12 cellular contexts compared by ENCODE assay signal in genomic region chr6:45438849-45439406, GRCh38.
A peak's percentile ranks its signal among the peaks of the same experiment; 100 is the strongest.
DNase-seq lines count a peak whose midpoint lies in the region; ATAC-seq and TF ChIP-seq lines count a peak whose summit lies in the region.
"Had no signal": no experiment of that assay in that cellular context is flagged by ENCODE, and none has a peak within 500 bp of the region (broad histone marks: within the 10 kb centered on the region; RNA-seq: fewer than 3 reads in every experiment).

No MANE protein-coding gene starts in this region.

- CTCF ChIA-PET in IMR-90 (lab: Yijun Ruan, JAX): no interaction called here
- CTCF ChIA-PET in activated CD4-positive, alpha-beta memory T cell treated with anti-CD3 and anti-CD28 coated beads for 36 hours (lab: Charles Lee): no interaction called here

- H3K14ac ChIP-seq in IMR-90 (replicated peaks; ENCODE audit: low read depth, low read length): peak overlapping the region; percentile 23

- no CpG with 5 or more reads among the region's 1 CpG for WGBS in IMR-90 (ENCODE audit: extremely low coverage in 2 of 2, insufficient read length in 1 of 2), 2 experiments

- H3K4me1 ChIP-seq in BLaER1 treated with 17β-estradiol and CSF1 and Interleukin-3, amounts not matched to agents 10 nM and 100 nM: peaks cover 12 to 91% (median 47%) of the 10 kb centered on the region in 10 experiments; a peak in 19 of 20 replicates
- H3K4me1 ChIP-seq in IMR-90 (ENCODE audit: control insufficient read depth, insufficient read depth, low read length): peaks cover 15% of the 10 kb centered on the region; the same call in 1 of the 2 replicates

- ATAC-seq in IMR-90 (ENCODE audit: low read depth): peak; percentile 45
- ATAC-seq in GM18498 (IDR thresholded peaks at IDR 0.05; ENCODE audit: unreplicated experiment): no peak
- ATAC-seq in naive thymus-derived CD8-positive, alpha-beta T cell: no peak
- no peak for ATAC-seq in left lobe of liver

- H2AK5ac ChIP-seq in IMR-90 (ENCODE audit: low read depth, low read length): peak overlapping the region; percentile 94

- dilution Hi-C loops in IMR-90 (cut with HindIII; ENCODE audit: low sequenced_read_pairs, unreplicated experiment): no loop called here

- DNase-seq in IMR-90 (peak; percentile 93), foreskin fibroblast (peak; percentile 83 to 93), substantia nigra (lab: John Stamatoyannopoulos, UW) (no peak), left lobe of liver (ENCODE audit: low spot score) (no peak)
- no peak for DNase-seq in activated CD4-positive, alpha-beta memory T cell treated with anti-CD3 and anti-CD28 coated beads for 36 hours
- no peak for DNase-seq in naive thymus-derived CD8-positive, alpha-beta T cell
- DNase-seq: activated CD8-positive, alpha-beta memory T cell treated with anti-CD3 and anti-CD28 coated beads, Interleukin-2, amount 50 U/mL, for 48 hours; left cardiac atrium; NCI-H1694 treated with DMSO at 0.1 percent for 48 hours; SIG-M5 had no signal

- H2BK20ac ChIP-seq in IMR-90 (ENCODE audit: low read depth, low read length): peak overlapping the region; percentile 94

- peaks cover 88% of the 10 kb centered on the region for H3K4me1 Mint-ChIP-seq in activated CD4-positive, alpha-beta memory T cell treated with anti-CD3 and anti-CD28 coated beads for 36 hours (ENCODE audit: low read depth)
- peaks cover 37 to 69% (median 58%) of the 10 kb centered on the region in 4 donors for H3K4me1 Mint-ChIP-seq in naive thymus-derived CD8-positive, alpha-beta T cell

- intact Hi-C loops in IMR-90 (cut with micrococcal nuclease): loop anchor here (5.0 kb wide), 1 partner anchor 273 kb away; no protein-coding TSS in a partner anchor
- intact Hi-C loops in activated CD4-positive, alpha-beta memory T cell treated with anti-CD3 and anti-CD28 coated beads for 36 hours (cut with micrococcal nuclease): loop anchor here (1.0 to 5.0 kb wide), 4 partner anchors 7 to 483 kb away; no protein-coding TSS in a partner anchor

- H3K9me3 Mint-ChIP-seq in activated CD4-positive, alpha-beta memory T cell treated with anti-CD3 and anti-CD28 coated beads for 36 hours: no peaks in the 10 kb centered on the region
- H3K9me3 Mint-ChIP-seq in naive thymus-derived CD8-positive, alpha-beta T cell: no peaks in the 10 kb centered on the region

- H3K27me3 ChIP-seq in BLaER1 treated with 17β-estradiol and CSF1 and Interleukin-3, amounts not matched to agents 10 nM and 100 nM: no peaks in the 10 kb centered on the region
- H3K27me3 ChIP-seq in IMR-90 (ENCODE audit: control insufficient read depth, insufficient read depth, low read length): no peaks in the 10 kb centered on the region

- 0 out of 2 replicates have a peak overlapping the region, but pooled peaks have one; percentile 35 for H4K5ac ChIP-seq in IMR-90 (ENCODE audit: low read depth, low read length)

- peak overlapping the region in 4 of 11 experiments; percentile 12 to 83 (median 50); a peak in 6 of 22 replicates for H3K27ac ChIP-seq in BLaER1 treated with 17β-estradiol and CSF1 and Interleukin-3, amounts not matched to agents 10 nM and 100 nM
- peak overlapping the region; percentile 22; the same call in 1 of the 2 replicates for H3K27ac ChIP-seq in IMR-90 (ENCODE audit: insufficient read depth, low read length)
- no peak overlapping the region for H3K27ac ChIP-seq in substantia nigra (ENCODE audit: low read depth, low read length, poor library complexity, severe bottlenecking)

- H3K4me2 ChIP-seq in BLaER1 treated with 17β-estradiol and CSF1 and Interleukin-3, amounts not matched to agents 10 nM and 100 nM: peak overlapping the region in 7 of 11 experiments; percentile 33 to 78 (median 76); a peak in 13 of 22 replicates
- peak overlapping the region; percentile 26; the same call in 1 of the 2 replicates for H3K4me2 ChIP-seq in IMR-90 (ENCODE audit: low read depth, low read length)

- H3K4me3 Mint-ChIP-seq in activated CD4-positive, alpha-beta memory T cell treated with anti-CD3 and anti-CD28 coated beads for 36 hours: no peak overlapping the region
- H3K4me3 Mint-ChIP-seq in naive thymus-derived CD8-positive, alpha-beta T cell: peak overlapping the region in 3 of 10 donors; percentile 5 to 61 (median 53)

- H3K27me3 Mint-ChIP-seq in activated CD4-positive, alpha-beta memory T cell treated with anti-CD3 and anti-CD28 coated beads for 36 hours: no peaks in the 10 kb centered on the region
- no peaks in the 10 kb centered on the region for H3K27me3 Mint-ChIP-seq in naive thymus-derived CD8-positive, alpha-beta T cell

- peak overlapping the region; percentile 80 for H2BK120ac ChIP-seq in IMR-90 (ENCODE audit: low read depth, low read length)

- H3K4ac ChIP-seq in IMR-90 (ENCODE audit: low read depth, low read length): peak overlapping the region; percentile 76

- no peaks in the 10 kb centered on the region for H3K9me3 ChIP-seq in BLaER1 treated with 17β-estradiol and CSF1 and Interleukin-3, amounts not matched to agents 10 nM and 100 nM (replicated peaks in 1 of 11)
- no peaks in the 10 kb centered on the region for H3K9me3 ChIP-seq in IMR-90 (ENCODE audit: control insufficient read depth, insufficient read depth, low read length)

- no peaks in the 10 kb centered on the region for H4K20me1 ChIP-seq in BLaER1 treated with 17β-estradiol and CSF1 and Interleukin-3, amounts not matched to agents 10 nM and 100 nM
- no peaks in the 10 kb centered on the region for H4K20me1 ChIP-seq in IMR-90 (ENCODE audit: insufficient read depth, low read length)

- no peak for TF ChIP-seq CTCF in IMR-90 (conservative IDR thresholded peaks at IDR 0.05; ENCODE audit: low read depth, low read length)
- no peak for TF ChIP-seq CTCF in foreskin fibroblast (IDR thresholded peaks at IDR 0.05; ENCODE audit: low read depth, low read length)

- peaks cover 17 to 50% of the 10 kb centered on the region in 2 experiments; a peak in 3 of 4 replicates for H3K79me1 ChIP-seq in IMR-90 (ENCODE audit: low read depth in 1 of 2, low read length in 2 of 2)

- peak overlapping the region; percentile 32 for H3K23ac ChIP-seq in IMR-90 (ENCODE audit: low read depth, low read length)

- H3K36me3 Mint-ChIP-seq in activated CD4-positive, alpha-beta memory T cell treated with anti-CD3 and anti-CD28 coated beads for 36 hours: peaks cover 73% of the 10 kb centered on the region
- peaks cover 0 to 72% (median 44%) of the 10 kb centered on the region in 3 donors for H3K36me3 Mint-ChIP-seq in naive thymus-derived CD8-positive, alpha-beta T cell

- no TSS peak for BruUV-seq in IMR-90 (replicated peaks; lab: Mats Ljungman, UMichigan)

- peak overlapping the region; percentile 60 for H3K27ac Mint-ChIP-seq in activated CD4-positive, alpha-beta memory T cell treated with anti-CD3 and anti-CD28 coated beads for 36 hours
- H3K27ac Mint-ChIP-seq in naive thymus-derived CD8-positive, alpha-beta T cell: peak overlapping the region in 2 of 10 donors; percentile 7 to 35

- H4K8ac ChIP-seq in IMR-90 (ENCODE audit: low read depth in 2 of 2, low read length in 2 of 2): peak overlapping the region; percentile 59 to 60; a peak in 3 of 4 replicates

- H3K9ac ChIP-seq in BLaER1 treated with 17β-estradiol and CSF1 and Interleukin-3, amounts not matched to agents 10 nM and 100 nM: no peak overlapping the region
- H3K9ac ChIP-seq in IMR-90 (ENCODE audit: low read depth, low read length): no peak overlapping the region

- H3K18ac ChIP-seq in IMR-90 (ENCODE audit: low read depth, low read length): peak overlapping the region; percentile 20; the same call in 1 of the 2 replicates

- in situ Hi-C loops in IMR-90 (cut with MboI; ENCODE audit: low sequenced_read_pairs): no loop called here

- peak overlapping the region; percentile 98; the same call in 2 of the 3 replicates for H2BK15ac ChIP-seq in IMR-90 (ENCODE audit: low read depth, low read length)

- TF ChIP-seq POLR2A in IMR-90 (IDR thresholded peaks at IDR 0.05; ENCODE audit: low read depth, low read length): no peak

- POLR2A ChIA-PET in IMR-90 (lab: Charles Lee; ENCODE audit: unreplicated experiment): no interaction called here
- POLR2A ChIA-PET in activated CD4-positive, alpha-beta memory T cell treated with anti-CD3 and anti-CD28 coated beads for 36 hours (lab: Charles Lee): interaction anchor here (1.2 to 6.9 kb wide), 4 partner anchors 10 to 57 kb away, joined by 3 to 34 read pairs (median 11); no protein-coding TSS in a partner anchor
- POLR2A ChIA-PET in naive thymus-derived CD8-positive, alpha-beta T cell (lab: Charles Lee): no interaction called here

- TF ChIP-seq RAD21 in IMR-90 (IDR thresholded peaks at IDR 0.05; ENCODE audit: low read length): no peak

- H3K9me1 ChIP-seq in IMR-90 (ENCODE audit: insufficient read depth, low read length): peaks cover 15% of the 10 kb centered on the region

- H3K36me3 ChIP-seq in BLaER1 treated with 17β-estradiol and CSF1 and Interleukin-3, amounts not matched to agents 10 nM and 100 nM: no peaks in the 10 kb centered on the region
- H3K36me3 ChIP-seq in IMR-90 (ENCODE audit: control insufficient read depth, insufficient read depth, low read length): no peaks in the 10 kb centered on the region

- peak overlapping the region; percentile 40; the same call in 1 of the 2 replicates for H3K56ac ChIP-seq in IMR-90 (ENCODE audit: extremely low read depth, insufficient read depth, low read length)

- peak overlapping the region; percentile 2 for H2AFZ ChIP-seq in IMR-90 (replicated peaks; ENCODE audit: low read length, poor library complexity)

- peak overlapping the region; percentile 6 for H2AK9ac ChIP-seq in IMR-90 (replicated peaks; ENCODE audit: low read depth, low read length, poor library complexity)

- no peak overlapping the region for H3K4me3 ChIP-seq in BLaER1 treated with 17β-estradiol and CSF1 and Interleukin-3, amounts not matched to agents 10 nM and 100 nM
- H3K4me3 ChIP-seq in IMR-90 (ENCODE audit: insufficient read depth, low read depth, low read length) (no peak overlapping the region), foreskin fibroblast (ENCODE audit: low read depth in 1 of 2, low read length in 2 of 2) (no peak overlapping the region)

- peak overlapping the region; percentile 87 for H4K91ac ChIP-seq in IMR-90 (ENCODE audit: insufficient read depth, low read depth, low read length)

- H2BK5ac ChIP-seq in IMR-90 (ENCODE audit: low read depth, low read length, poor library complexity, severe bottlenecking): peak overlapping the region; percentile 98

TF ChIP-seq in IMR-90, 13 proteins besides CTCF, POLR2A, EP300 and RAD21 (continues in another document):
- TF ChIP-seq FOS (IDR thresholded peaks at IDR 0.05; ENCODE audit: low read depth, low read length) (no peak), RCOR1 (IDR thresholded peaks at IDR 0.05; ENCODE audit: insufficient replicate concordance, low read length) (no peak), ELK1 (IDR thresholded peaks at IDR 0.05; ENCODE audit: borderline replicate concordance, low read depth, low read length) (no peak)

Comparison
In these comparisons a context has a peak if more than half of its experiments do, and no peak if none do; other contexts are left out.
1. DNase-seq: peak in IMR-90 (single experiment) and foreskin fibroblast (2 of 2); none in activated CD4-positive, alpha-beta memory T cell treated with anti-CD3 and anti-CD28 coated beads for 36 hours (single experiment), naive thymus-derived CD8-positive, alpha-beta T cell (0 of 10), substantia nigra (0 of 49) and left lobe of liver (single experiment).